In genomic region chr1:31559715-31560114, GRCh38 we compare ENCODE assay signal across 2 cellular contexts.
TF ChIP-seq lines count a peak whose summit lies in the region.

No MANE protein-coding gene starts in this region.

TF ChIP-seq in HEK293, 187 proteins besides CTCF, POLR2A, EP300 and RAD21:
- peak; percentile 93 for TF ChIP-seq SETDB1 (IDR thresholded peaks at IDR 0.05; ENCODE audit: insufficient read length, low read length)
- TF ChIP-seq ZNF645 (tag by site-specific recombination; IDR thresholded peaks at IDR 0.05): no peak
- TF ChIP-seq SP2 (tag by site-specific recombination; IDR thresholded peaks at IDR 0.05): no peak
- TF ChIP-seq ZNF114 (tag by site-specific recombination; IDR thresholded peaks at IDR 0.05): no peak
- no peak for TF ChIP-seq ZNF473 (tag by site-specific recombination; IDR thresholded peaks at IDR 0.05)

TF ChIP-seq in K562, 482 proteins besides CTCF, POLR2A, EP300 and RAD21:
- TF ChIP-seq ZNF143 (CRISPR knock-in tag; IDR thresholded peaks at IDR 0.05) (no peak), PHB2 (IDR thresholded peaks at IDR 0.05; ENCODE audit: low read depth) (no peak), DNMT1 (IDR thresholded peaks at IDR 0.05) (no peak), KHSRP (IDR thresholded peaks at IDR 0.05) (no peak), CBX8 (IDR thresholded peaks at IDR 0.05; ENCODE audit: borderline replicate concordance, extremely low read depth, low read depth, low read length, poor library complexity, severe bottlenecking) (peak; percentile 29), ZNF644 (tag; IDR thresholded peaks at IDR 0.05; ENCODE audit: low read depth) (no peak)
